17 cellular contexts compared by ENCODE assay signal in genomic region chr1:207817166-207817565, GRCh38.
A peak's percentile ranks its signal among the peaks of the same experiment; 100 is the strongest.
DNase-seq lines count a peak whose midpoint lies in the region; ATAC-seq and TF ChIP-seq lines count a peak whose summit lies in the region.
"Had no signal": no experiment of that assay in that cellular context is flagged by ENCODE, and none has a peak within 500 bp of the region (broad histone marks: within the 10 kb centered on the region; RNA-seq: fewer than 3 reads in every experiment).

No MANE protein-coding gene starts in this region.

- H3K9me3 ChIP-seq in subcutaneous abdominal adipose tissue (ENCODE audit: control insufficient read depth in 5 of 5, low read length in 5 of 5) (no peaks in the 10 kb centered on the region), SJCRH30 (replicated peaks) (no peaks in the 10 kb centered on the region)
- H3K9me3 ChIP-seq: ovary had no signal

- TF ChIP-seq CTCF in osteocyte (IDR thresholded peaks at IDR 0.05), result no peak

- H3K36me3 Mint-ChIP-seq in activated CD8-positive, alpha-beta memory T cell treated with anti-CD3 and anti-CD28 coated beads, Interleukin-2, amount 10 ng/mL, durations not matched to agents 7 days and 5 days, result peaks cover 30% of the 10 kb centered on the region
- peaks cover 38% of the 10 kb centered on the region for H3K36me3 Mint-ChIP-seq in activated naive CD8-positive, alpha-beta T cell treated with anti-CD3 and anti-CD28 coated beads for 36 hours
- H3K36me3 Mint-ChIP-seq in osteocyte (ENCODE audit: unreplicated experiment), result peaks cover 9% of the 10 kb centered on the region

- H3K9me3 Mint-ChIP-seq in activated CD8-positive, alpha-beta memory T cell treated with anti-CD3 and anti-CD28 coated beads, Interleukin-2, amount 10 ng/mL, durations not matched to agents 7 days and 5 days (ENCODE audit: low read depth), result no peaks in the 10 kb centered on the region
- H3K9me3 Mint-ChIP-seq in activated naive CD8-positive, alpha-beta T cell treated with anti-CD3 and anti-CD28 coated beads for 36 hours, result no peaks in the 10 kb centered on the region
- no peaks in the 10 kb centered on the region for H3K9me3 Mint-ChIP-seq in osteocyte (ENCODE audit: unreplicated experiment)
- H3K9me3 Mint-ChIP-seq: activated T-cell treated with anti-CD3 and anti-CD28 coated beads, Interleukin-2, amount 50 U/mL, for 4 hours; CD8-positive, alpha-beta memory T cell; endodermal cell had no signal

- H3K9ac ChIP-seq in subcutaneous abdominal adipose tissue (ENCODE audit: low read length in 5 of 5), result peak overlapping the region in 2 of 5 donors; percentile 17 to 28

- H3K4me3 ChIP-seq in subcutaneous abdominal adipose tissue (ENCODE audit: low read depth in 1 of 5, low read length in 5 of 5) (peak overlapping the region in 2 of 5 donors; percentile 3 to 37), SJCRH30 (no peak overlapping the region)
- H3K4me3 ChIP-seq: ovary had no signal

- no peaks in the 10 kb centered on the region for H3K27me3 Mint-ChIP-seq in activated CD8-positive, alpha-beta memory T cell treated with anti-CD3 and anti-CD28 coated beads, Interleukin-2, amount 10 ng/mL, durations not matched to agents 7 days and 5 days
- no peaks in the 10 kb centered on the region for H3K27me3 Mint-ChIP-seq in activated naive CD8-positive, alpha-beta T cell treated with anti-CD3 and anti-CD28 coated beads for 36 hours
- no peaks in the 10 kb centered on the region for H3K27me3 Mint-ChIP-seq in osteocyte (ENCODE audit: unreplicated experiment)
- H3K27me3 Mint-ChIP-seq: CD8-positive, alpha-beta memory T cell had no signal

- peaks cover 8 to 83% (median 72%) of the 10 kb centered on the region in 5 donors for H3K36me3 ChIP-seq in subcutaneous abdominal adipose tissue (ENCODE audit: control insufficient read depth in 5 of 5, insufficient read depth in 5 of 5, low read length in 5 of 5)
- H3K36me3 ChIP-seq in SJCRH30, result no peaks in the 10 kb centered on the region
- H3K36me3 ChIP-seq: ovary had no signal

- H3K4me3 Mint-ChIP-seq in activated CD8-positive, alpha-beta memory T cell treated with anti-CD3 and anti-CD28 coated beads, Interleukin-2, amount 10 ng/mL, durations not matched to agents 7 days and 5 days, result no peak overlapping the region
- no peak overlapping the region for H3K4me3 Mint-ChIP-seq in activated naive CD8-positive, alpha-beta T cell treated with anti-CD3 and anti-CD28 coated beads for 36 hours
- no peak overlapping the region for H3K4me3 Mint-ChIP-seq in osteocyte (ENCODE audit: unreplicated experiment)
- H3K4me3 Mint-ChIP-seq: activated T-cell treated with anti-CD3 and anti-CD28 coated beads, Interleukin-2, amount 50 U/mL, for 4 hours; CD8-positive, alpha-beta memory T cell; endodermal cell had no signal

- H3K27ac ChIP-seq in layer of hippocampus (ENCODE audit: low read depth, low read length) (peak overlapping the region; percentile 39), subcutaneous abdominal adipose tissue (ENCODE audit: low read depth, low read length) (peak overlapping the region; percentile 82), SJCRH30 (no peak overlapping the region)
- H3K27ac ChIP-seq: ovary had no signal

- H3K27me3 ChIP-seq in layer of hippocampus (ENCODE audit: control insufficient read depth, insufficient read depth, low read length), result no peaks in the 10 kb centered on the region
- H3K27me3 ChIP-seq in subcutaneous abdominal adipose tissue (ENCODE audit: control insufficient read depth in 5 of 5, insufficient read depth in 4 of 5, low read length in 5 of 5), result no peaks in the 10 kb centered on the region
- no peaks in the 10 kb centered on the region for H3K27me3 ChIP-seq in SJCRH30
- H3K27me3 ChIP-seq: ovary had no signal

- no peak overlapping the region for H3K27ac Mint-ChIP-seq in activated CD8-positive, alpha-beta memory T cell treated with anti-CD3 and anti-CD28 coated beads, Interleukin-2, amount 10 ng/mL, durations not matched to agents 7 days and 5 days
- peak overlapping the region; percentile 63 for H3K27ac Mint-ChIP-seq in activated naive CD8-positive, alpha-beta T cell treated with anti-CD3 and anti-CD28 coated beads for 36 hours
- no peak overlapping the region for H3K27ac Mint-ChIP-seq in osteocyte (ENCODE audit: unreplicated experiment)
- H3K27ac Mint-ChIP-seq: endodermal cell had no signal

- peaks cover 40% of the 10 kb centered on the region for H3K4me1 Mint-ChIP-seq in activated CD8-positive, alpha-beta memory T cell treated with anti-CD3 and anti-CD28 coated beads, Interleukin-2, amount 10 ng/mL, durations not matched to agents 7 days and 5 days
- H3K4me1 Mint-ChIP-seq in activated naive CD8-positive, alpha-beta T cell treated with anti-CD3 and anti-CD28 coated beads for 36 hours, result peaks cover 66% of the 10 kb centered on the region
- peaks cover 13% of the 10 kb centered on the region for H3K4me1 Mint-ChIP-seq in osteocyte (ENCODE audit: unreplicated experiment)
- H3K4me1 Mint-ChIP-seq: endodermal cell had no signal

- H3K4me1 ChIP-seq in subcutaneous abdominal adipose tissue (ENCODE audit: control insufficient read depth in 5 of 5, insufficient read depth in 5 of 5, low read length in 5 of 5), result peaks cover 21 to 98% (median 97%) of the 10 kb centered on the region in 5 donors
- no peaks in the 10 kb centered on the region; the same call in 1 of the 2 replicates for H3K4me1 ChIP-seq in SJCRH30

- DNase-seq in activated CD8-positive, alpha-beta memory T cell treated with anti-CD3 and anti-CD28 coated beads for 24 hours, result peak; percentile 45
- DNase-seq in activated CD8-positive, alpha-beta memory T cell treated with anti-CD3 and anti-CD28 coated beads, Interleukin-2, amount 10 ng/mL, durations not matched to agents 7 days and 5 days, result no peak
- DNase-seq in activated naive CD8-positive, alpha-beta T cell treated with anti-CD3 and anti-CD28 coated beads for 36 hours, result no peak
- DNase-seq in osteocyte (ENCODE audit: extremely low spot score, unreplicated experiment), result no peak
- DNase-seq in SJCRH30, result no peak
- DNase-seq: activated T-cell treated with anti-CD3 and anti-CD28 coated beads, Interleukin-2, amount 50 U/mL, for 4 hours; CD8-positive, alpha-beta memory T cell; endodermal cell; foreskin fibroblast; GDM1; midbrain; NCI-H187 treated with DMSO at 0.1 percent for 48 hours; NCI-H69 had no signal

- ATAC-seq in activated CD8-positive, alpha-beta memory T cell treated with anti-CD3 and anti-CD28 coated beads, Interleukin-2, amount 10 ng/mL, durations not matched to agents 7 days and 5 days, result no peak
- ATAC-seq in HG03045 (IDR thresholded peaks at IDR 0.05; ENCODE audit: unreplicated experiment), result no peak
- ATAC-seq: activated T-cell treated with anti-CD3 and anti-CD28 coated beads, Interleukin-2, amount 50 U/mL, for 4 hours had no signal

- CTCF ChIA-PET in activated CD8-positive, alpha-beta memory T cell treated with anti-CD3 and anti-CD28 coated beads, Interleukin-2, amount 10 ng/mL, durations not matched to agents 7 days and 5 days (lab: Charles Lee), result interaction anchor here (1.0 to 1.6 kb wide), 2 partner anchors 20 to 145 kb away, joined by 3 to 8 read pairs; no protein-coding TSS in a partner anchor
